10 cellular contexts compared by ENCODE assay signal in genomic region chr17:42389902-42390301, GRCh38. TPM values are rescaled to one million over a fixed set of nuclear protein-coding genes. Genes with fewer than 3 reads are reported as not detected.
DNase-seq lines count a peak whose midpoint lies in the region; ATAC-seq and TF ChIP-seq lines count a peak whose summit lies in the region.
"Had no signal": no experiment of that assay in that cellular context is flagged by ENCODE, and none has a peak within 500 bp of the region (broad histone marks: within the 10 kb centered on the region; RNA-seq: fewer than 3 reads in every experiment).

No MANE protein-coding gene starts in this region.

- H3K4me3 Mint-ChIP-seq in stimulated activated naive CD8-positive, alpha-beta T cell treated with anti-CD3 and anti-CD28 coated beads, Interleukin-15, Interleukin-2, amounts not matched to agents 100 ng/mL and 50 ng/mL, for 24 hours = peak overlapping the region; percentile 94
- H3K4me3 Mint-ChIP-seq in nephron = peak overlapping the region in 2 of 3 experiments; percentile 51 to 66

- H3K9me3 Mint-ChIP-seq in stimulated activated naive CD8-positive, alpha-beta T cell treated with anti-CD3 and anti-CD28 coated beads, Interleukin-15, Interleukin-2, amounts not matched to agents 100 ng/mL and 50 ng/mL, for 24 hours = no peaks in the 10 kb centered on the region
- H3K9me3 Mint-ChIP-seq in nephron = no peaks in the 10 kb centered on the region

- peaks cover 20% of the 10 kb centered on the region for H3K36me3 Mint-ChIP-seq in stimulated activated naive CD8-positive, alpha-beta T cell treated with anti-CD3 and anti-CD28 coated beads, Interleukin-15, Interleukin-2, amounts not matched to agents 100 ng/mL and 50 ng/mL, for 24 hours (ENCODE audit: low read depth)
- H3K36me3 Mint-ChIP-seq in nephron (ENCODE audit: low read depth) = peaks cover 3% of the 10 kb centered on the region

- TF ChIP-seq CTCF in ascending aorta (IDR thresholded peaks at IDR 0.05) (no peak), nephron (IDR thresholded peaks at IDR 0.05; ENCODE audit: unreplicated experiment in 3 of 3) (no peak)

- no peaks in the 10 kb centered on the region for H3K36me3 ChIP-seq in ascending aorta
- H3K36me3 ChIP-seq: cardiac muscle cell, left lung had no signal

- H3K27me3 ChIP-seq in ascending aorta = no peaks in the 10 kb centered on the region
- H3K27me3 ChIP-seq: cardiac muscle cell, left lung had no signal

- DNase-seq in stimulated activated naive CD8-positive, alpha-beta T cell treated with anti-CD3 and anti-CD28 coated beads, Interleukin-15, Interleukin-2, amounts not matched to agents 100 U/mL and 50 U/mL, for 24 hours = no peak
- no peak for DNase-seq in ascending aorta (ENCODE audit: low spot score in 2 of 2)
- DNase-seq in kidney tubule cell (ENCODE audit: low spot score) = no peak
- no peak for DNase-seq in NAMALWA (ENCODE audit: low spot score)
- DNase-seq in NCI-H82 (lab: John Stamatoyannopoulos, UW) = no peak
- DNase-seq: left lung had no signal

- H3K9me3 ChIP-seq in ascending aorta = no peaks in the 10 kb centered on the region
- H3K9me3 ChIP-seq: left lung had no signal

- intact Hi-C loops in ascending aorta (cut with DNase I) = loop anchor here (2.0 kb wide), 4 partner anchors 19 to 77 kb away; no protein-coding TSS in a partner anchor

- peak overlapping the region; percentile 100 for H3K27ac Mint-ChIP-seq in stimulated activated naive CD8-positive, alpha-beta T cell treated with anti-CD3 and anti-CD28 coated beads, Interleukin-15, Interleukin-2, amounts not matched to agents 100 ng/mL and 50 ng/mL, for 24 hours
- peak overlapping the region in 2 of 3 experiments; percentile 93 to 96 for H3K27ac Mint-ChIP-seq in nephron

- no peak for ATAC-seq in stimulated activated naive CD8-positive, alpha-beta T cell treated with anti-CD3 and anti-CD28 coated beads, Interleukin-15, Interleukin-2, amounts not matched to agents 100 U/mL and 50 U/mL, for 24 hours
- no peak for ATAC-seq in GM21723 (IDR thresholded peaks at IDR 0.05; ENCODE audit: unreplicated experiment)
- ATAC-seq: left lung had no signal

- no peak overlapping the region for H3K4me3 ChIP-seq in ascending aorta
- H3K4me3 ChIP-seq: cardiac muscle cell had no signal

- H3K27ac ChIP-seq in ascending aorta = peak overlapping the region; percentile 91 to 100

- peaks cover 0 to 18% of the 10 kb centered on the region in 2 donors for H3K4me1 ChIP-seq in ascending aorta

- H3K4me1 Mint-ChIP-seq in stimulated activated naive CD8-positive, alpha-beta T cell treated with anti-CD3 and anti-CD28 coated beads, Interleukin-15, Interleukin-2, amounts not matched to agents 100 ng/mL and 50 ng/mL, for 24 hours (ENCODE audit: low read depth) = peaks cover 66% of the 10 kb centered on the region
- peaks cover 25% of the 10 kb centered on the region for H3K4me1 Mint-ChIP-seq in nephron

- no peaks in the 10 kb centered on the region for H3K27me3 Mint-ChIP-seq in stimulated activated naive CD8-positive, alpha-beta T cell treated with anti-CD3 and anti-CD28 coated beads, Interleukin-15, Interleukin-2, amounts not matched to agents 100 ng/mL and 50 ng/mL, for 24 hours
- H3K27me3 Mint-ChIP-seq in nephron (ENCODE audit: low read depth) = no peaks in the 10 kb centered on the region

RNA-seq across cellular contexts. Expression of gene STAT3, which starts 1.7 kb away (rescaled TPM):
- 181 TPM for total RNA-seq in ascending aorta

RNA-seq across cellular contexts. Expression of gene CAVIN1, which starts 33.2 kb away (rescaled TPM):
- 548 TPM for total RNA-seq in ascending aorta
